In the genomic region with DNA sequence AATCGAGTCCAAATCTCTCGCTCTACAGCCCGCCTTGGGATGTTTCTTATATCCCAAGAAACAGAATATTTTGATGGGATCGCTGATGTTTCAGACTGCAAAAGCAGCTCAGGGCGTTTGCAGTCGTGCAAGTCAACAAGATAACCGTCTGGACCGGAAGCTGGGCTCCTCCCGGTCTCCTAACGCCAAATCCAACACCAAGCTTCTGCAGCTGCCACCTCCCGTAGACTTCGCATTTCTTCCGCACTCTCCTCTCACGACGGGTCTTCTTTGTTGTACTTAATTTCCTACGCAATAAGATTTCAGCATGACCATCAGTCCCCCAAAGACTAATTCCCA, we compare ENCODE assay signal across 8 cellular contexts. TPM values are rescaled to one million over a fixed set of nuclear protein-coding genes. Genes with fewer than 3 reads are reported as not detected.
A peak's percentile ranks its signal among the peaks of the same experiment; 100 is the strongest.
DNase-seq lines count a peak whose midpoint lies in the region; ATAC-seq and TF ChIP-seq lines count a peak whose summit lies in the region.
"Not testable (repeated sequence)": the region's sequence is repeated elsewhere in the genome, so short reads cannot be mapped to it uniquely, and the experiment has no call there.

No MANE protein-coding gene starts in this region.

- H3K4me1 Mint-ChIP-seq in Caco-2 (ENCODE audit: low read depth, unreplicated experiment), result not testable (repeated sequence)
- peaks cover 14% of the 10 kb centered on the region for H3K4me1 Mint-ChIP-seq in stimulated activated memory B cell treated with anti-CD40 and anti-IgM and Interleukin-4, amounts not matched to agents 10 μg/mL and 1 μg/mL and 100 μg/mL, for 72 hours

- not testable (repeated sequence) for H3K27me3 ChIP-seq in Caco-2 (replicated peaks; ENCODE audit: control insufficient read depth, insufficient read depth, low read length); adipocyte (replicated peaks; ENCODE audit: control insufficient read depth, insufficient read depth, low read length); mononuclear cell (ENCODE audit: insufficient read depth, low read length)

- intact Hi-C loops in Caco-2 (cut with micrococcal nuclease; ENCODE audit: unreplicated experiment); OCI-LY7 (cut with micrococcal nuclease; ENCODE audit: unreplicated experiment): not testable (repeated sequence)

- H3K36me3 Mint-ChIP-seq in Caco-2 (ENCODE audit: insufficient read depth, unreplicated experiment), result peaks cover 11% of the 10 kb centered on the region
- not testable (repeated sequence) for H3K36me3 Mint-ChIP-seq in stimulated activated memory B cell treated with anti-CD40 and anti-IgM and Interleukin-4, amounts not matched to agents 10 μg/mL and 1 μg/mL and 100 μg/mL, for 72 hours

- peak overlapping the region; percentile 89 for H3K27ac Mint-ChIP-seq in Caco-2 (ENCODE audit: unreplicated experiment)
- H3K27ac Mint-ChIP-seq in stimulated activated memory B cell treated with anti-CD40 and anti-IgM and Interleukin-4, amounts not matched to agents 10 μg/mL and 1 μg/mL and 100 μg/mL, for 72 hours, result peak overlapping the region; percentile 85

- not testable (repeated sequence) for H3K9me3 Mint-ChIP-seq in Caco-2 (ENCODE audit: unreplicated experiment); stimulated activated memory B cell treated with anti-CD40 and anti-IgM and Interleukin-4, amounts not matched to agents 10 μg/mL and 1 μg/mL and 100 μg/mL, for 72 hours

- H3K4me2 ChIP-seq in OCI-LY7 (ENCODE audit: low read length), result peak overlapping the region; percentile 56; the same call in 1 of the 2 replicates

- H2AFZ ChIP-seq in OCI-LY7 (ENCODE audit: low read length), result not testable (repeated sequence)

- H3K4me3 Mint-ChIP-seq in Caco-2 (ENCODE audit: unreplicated experiment), result peak overlapping the region; percentile 87
- peak overlapping the region; percentile 98 for H3K4me3 Mint-ChIP-seq in stimulated activated memory B cell treated with anti-CD40 and anti-IgM and Interleukin-4, amounts not matched to agents 10 μg/mL and 1 μg/mL and 100 μg/mL, for 72 hours

- TF ChIP-seq CTCF in Caco-2 (IDR thresholded peaks at IDR 0.05; ENCODE audit: insufficient read depth in 1 of 2, low read depth in 1 of 2, low read length in 1 of 2, severe bottlenecking in 1 of 2, unreplicated experiment in 1 of 2); OCI-LY7 (conservative IDR thresholded peaks at IDR 0.05; ENCODE audit: low read length); fibroblast of pulmonary artery (IDR thresholded peaks at IDR 0.05; ENCODE audit: low read length, missing control alignments): not testable (repeated sequence)

- CTCF ChIA-PET in Caco-2 (lab: Charles Lee); OCI-LY7 (lab: Charles Lee; ENCODE audit: unreplicated experiment): not testable (repeated sequence)

- BruUV-seq in Caco-2 (replicated peaks; lab: Mats Ljungman, UMichigan), result TSS peak; percentile 82
- BruUV-seq in OCI-LY7 (replicated peaks; lab: Mats Ljungman, UMichigan), result TSS peak; percentile 91

- ATAC-seq in GM21423 (IDR thresholded peaks at IDR 0.05; ENCODE audit: unreplicated experiment) (peak; percentile 33), HG03060 (IDR thresholded peaks at IDR 0.05; ENCODE audit: low read depth, unreplicated experiment) (peak; percentile 4)
- ATAC-seq in stimulated activated memory B cell treated with anti-CD40 and anti-IgM and Interleukin-4, amounts not matched to agents 10 μg/mL and 1 μg/mL and 100 μg/mL, for 72 hours, result peak; percentile 48

- H3K9me3 ChIP-seq in Caco-2; OCI-LY7 (ENCODE audit: low read length); adipocyte (ENCODE audit: control insufficient read depth, low read length); mononuclear cell (ENCODE audit: low read depth, low read length): not testable (repeated sequence)

- DNase-seq in Caco-2, result peak; percentile 42 to 59
- DNase-seq in OCI-LY7 (ENCODE audit: low spot score); adipocyte (ENCODE audit: low read depth); fibroblast of pulmonary artery (ENCODE audit: low read depth): not testable (repeated sequence)

- not testable (repeated sequence) for H3K9me2 ChIP-seq in OCI-LY7 (ENCODE audit: insufficient read depth, low read length)

- H3K27ac ChIP-seq in OCI-LY7 (ENCODE audit: low read depth, low read length, poor library complexity, severe bottlenecking), result peak overlapping the region; percentile 92

- not testable (repeated sequence) for H3K27me3 Mint-ChIP-seq in Caco-2 (ENCODE audit: insufficient read depth, unreplicated experiment); stimulated activated memory B cell treated with anti-CD40 and anti-IgM and Interleukin-4, amounts not matched to agents 10 μg/mL and 1 μg/mL and 100 μg/mL, for 72 hours

- peak overlapping the region; percentile 89 for H3K9ac ChIP-seq in adipocyte (ENCODE audit: low read length)

- H3K4me1 ChIP-seq in Caco-2; OCI-LY7 (ENCODE audit: insufficient read depth, low read length, poor library complexity, severe bottlenecking); adipocyte (ENCODE audit: control insufficient read depth, insufficient read depth, low read length); mononuclear cell (ENCODE audit: insufficient read depth, low read length): not testable (repeated sequence)

- not testable (repeated sequence) for H3K36me3 ChIP-seq in Caco-2 (ENCODE audit: control insufficient read depth, insufficient read depth, low read length); adipocyte (ENCODE audit: control insufficient read depth, insufficient read depth, low read length, severe bottlenecking)
- H3K36me3 ChIP-seq in OCI-LY7 (ENCODE audit: insufficient read depth, low read length), result peaks cover 25% of the 10 kb centered on the region

- POLR2A ChIA-PET in Caco-2 (lab: Charles Lee), result interaction anchor here (0.6 kb wide), 1 partner anchor 1989 kb away, joined by 8 read pairs; the partner anchor contains the start of gene ARHGAP11B
- POLR2A ChIA-PET in OCI-LY7 (lab: Charles Lee), result not testable (repeated sequence)

- peaks cover 51% of the 10 kb centered on the region for H3K79me2 ChIP-seq in OCI-LY7 (ENCODE audit: insufficient read depth, low read depth, low read length)

- H4K20me1 ChIP-seq in OCI-LY7 (ENCODE audit: insufficient read depth, low read length), result not testable (repeated sequence)

- peak overlapping the region; percentile 83 for H3K4me3 ChIP-seq in Caco-2 (ENCODE audit: low read depth, low read length)
- peak overlapping the region; percentile 78 for H3K4me3 ChIP-seq in OCI-LY7 (ENCODE audit: low read depth, low read length, poor library complexity, severe bottlenecking)
- peak overlapping the region; percentile 80 for H3K4me3 ChIP-seq in adipocyte (ENCODE audit: low read length)
- peak overlapping the region; percentile 73 for H3K4me3 ChIP-seq in fibroblast of pulmonary artery (replicated peaks; ENCODE audit: low read depth, low read length)
- peak overlapping the region; percentile 57 for H3K4me3 ChIP-seq in mononuclear cell (ENCODE audit: low read length)

RNA-seq across cellular contexts. Expression of gene ARHGAP11A, which starts 0.6 kb away (rescaled TPM):
- total RNA-seq in Caco-2 (2022) (112 and 126 TPM in 2 replicates), OCI-LY7 (2022) (134 and 150 TPM in 2 replicates), mononuclear cell (2.0 TPM)
- total RNA-seq in OCI-LY7 (2014; rRNA removed; shearing (Covaris generic)), result 41.0 and 50.5 TPM in 2 replicates

RNA-seq across cellular contexts. Expression of gene GOLGA8N, which starts 21.4 kb away (rescaled TPM):
- 0.41 and 0.42 TPM in 2 replicates for total RNA-seq in Caco-2 (2022)
- total RNA-seq in OCI-LY7 (2014; rRNA removed; shearing (Covaris generic)), result 0.08 and 2.0 TPM in 2 replicates
- 1.4 and 2.8 TPM in 2 replicates for total RNA-seq in OCI-LY7 (2022)
- 6.1 TPM for total RNA-seq in mononuclear cell

RNA-seq across cellular contexts. Expression of gene SCG5, which starts 26.8 kb away (rescaled TPM):
- total RNA-seq in Caco-2 (2022) (0.84 and 1.5 TPM in 2 replicates), OCI-LY7 (2022) (4.1 and 4.7 TPM in 2 replicates), mononuclear cell (0.21 TPM)
- 1.5 and 6.5 TPM in 2 replicates for total RNA-seq in OCI-LY7 (2014; rRNA removed; shearing (Covaris generic))

Comparison
In these comparisons a context has a peak if more than half of its experiments do, and no peak if none do; other contexts are left out.
1. RNA of gene ARHGAP11A, which starts 0.6 kb away (total RNA-seq): 41.0 to 150 TPM in OCI-LY7 and 112 to 126 TPM in Caco-2; 2.0 TPM in mononuclear cell (single experiment); every median in the first group is over 10 times any median in the second.
2. Peak in every context shown above with its lines, with median percentiles within 50 percentile points of each other: H3K4me3 ChIP-seq and ATAC-seq.